ENCODE assay signal across 8 cellular contexts in the genomic region with DNA sequence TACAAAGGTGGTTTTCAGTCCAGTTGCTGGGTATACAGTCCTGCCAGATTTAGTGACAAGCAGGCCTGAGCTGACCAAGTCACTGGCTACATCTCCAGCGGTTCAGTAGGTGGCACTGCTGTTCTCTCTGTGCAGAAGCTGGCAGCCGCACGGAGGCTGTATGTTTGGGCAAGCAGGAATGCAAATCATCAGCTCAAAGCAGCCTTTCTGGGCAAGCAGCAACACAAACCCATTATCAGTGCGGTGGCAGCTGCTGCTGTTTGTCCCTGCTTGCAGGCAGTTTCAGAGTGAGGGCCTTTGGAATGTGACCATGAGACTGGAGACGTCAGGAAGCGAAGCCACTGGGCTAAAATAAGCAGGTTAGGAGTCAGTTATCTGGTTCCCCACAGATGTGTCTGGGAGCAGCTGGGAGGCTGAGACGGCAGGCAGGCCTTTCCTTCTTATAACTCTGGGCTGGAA.
DNase-seq lines count a peak whose midpoint lies in the region; ATAC-seq lines count a peak whose summit lies in the region.

No MANE protein-coding gene starts in this region.

- CTCF ChIA-PET in naive thymus-derived CD4-positive, alpha-beta T cell (lab: Charles Lee): interaction anchor here (0.6 to 7.1 kb wide), 29 partner anchors 11 to 403 kb away, joined by 3 to 151 read pairs (median 4); partner anchors contain the start of genes CITED2, REPS1 and TXLNB

- peak; percentile 70 for DNase-seq in DMS53 treated with DMSO at 0.1 percent for 48 hours (lab: John Stamatoyannopoulos, UW; ENCODE audit: unreplicated experiment)
- peak; percentile 93 for DNase-seq in OCI-M1 (lab: John Stamatoyannopoulos, UW)
- peak; percentile 61 for DNase-seq in activated T-cell treated with anti-CD3 and anti-CD28 coated beads for 24 hours (ENCODE audit: low read depth)
- DNase-seq in naive thymus-derived CD4-positive, alpha-beta T cell: peak; percentile 39 to 76 (median 60)
- peak; percentile 29 to 49 for DNase-seq in stimulated activated CD8-positive, alpha-beta memory T cell treated with anti-CD3 and anti-CD28 coated beads, Interleukin-7, amount 100 ng/mL, for 48 hours (ENCODE audit: extremely low read depth in 1 of 2, low read depth in 1 of 2)

- no peaks in the 10 kb centered on the region for H3K9me3 Mint-ChIP-seq in IgD-negative memory B cell
- peaks cover 0 to 6% (median 0%) of the 10 kb centered on the region in 11 donors for H3K9me3 Mint-ChIP-seq in naive thymus-derived CD4-positive, alpha-beta T cell

- peaks cover 5 to 10% of the 10 kb centered on the region in 2 donors for H3K4me1 ChIP-seq in naive thymus-derived CD4-positive, alpha-beta T cell (ENCODE audit: control insufficient read depth in 2 of 2, insufficient read depth in 2 of 2, low read length in 2 of 2)

- peak; percentile 100 for ATAC-seq in GM21717 (IDR thresholded peaks at IDR 0.05; ENCODE audit: unreplicated experiment)
- peak; percentile 97 for ATAC-seq in esophagus mucosa
- ATAC-seq in naive thymus-derived CD4-positive, alpha-beta T cell: peak; percentile 100

- peak overlapping the region in 2 of 3 donors; percentile 62 to 87 for H3K27ac Mint-ChIP-seq in IgD-negative memory B cell
- peak overlapping the region; percentile 49 to 92 (median 78) for H3K27ac Mint-ChIP-seq in naive thymus-derived CD4-positive, alpha-beta T cell

- intact Hi-C loops in naive thymus-derived CD4-positive, alpha-beta T cell (cut with micrococcal nuclease): loop anchor here (1.0 to 5.0 kb wide), 8 partner anchors 31 to 1703 kb away; partner anchors contain the start of gene TXLNB (in 2 of the 2)

- no peak overlapping the region for H3K27ac ChIP-seq in naive thymus-derived CD4-positive, alpha-beta T cell (ENCODE audit: low read depth, low read length)

- no peaks in the 10 kb centered on the region for H3K27me3 Mint-ChIP-seq in IgD-negative memory B cell
- no peaks in the 10 kb centered on the region for H3K27me3 Mint-ChIP-seq in naive thymus-derived CD4-positive, alpha-beta T cell

- H3K36me3 ChIP-seq in naive thymus-derived CD4-positive, alpha-beta T cell (ENCODE audit: control insufficient read depth in 2 of 3, insufficient read depth in 3 of 3, low read length in 3 of 3): no peaks in the 10 kb centered on the region

- peak overlapping the region in 2 of 4 donors; percentile 87 to 88 for H3K4me3 Mint-ChIP-seq in IgD-negative memory B cell
- H3K4me3 Mint-ChIP-seq in naive thymus-derived CD4-positive, alpha-beta T cell: peak overlapping the region in 8 of 10 donors; percentile 41 to 68 (median 58)

- H3K9me3 ChIP-seq in naive thymus-derived CD4-positive, alpha-beta T cell (ENCODE audit: control insufficient read depth in 2 of 3, low read length in 3 of 3): no peaks in the 10 kb centered on the region

- H3K36me3 Mint-ChIP-seq in IgD-negative memory B cell: peaks cover 2% of the 10 kb centered on the region
- H3K36me3 Mint-ChIP-seq in naive thymus-derived CD4-positive, alpha-beta T cell: peaks cover 0 to 5% (median 3%) of the 10 kb centered on the region in 5 donors

- POLR2A ChIA-PET in naive thymus-derived CD4-positive, alpha-beta T cell (lab: Charles Lee): interaction anchor here (0.6 to 5.6 kb wide), 14 partner anchors 30 to 155 kb away, joined by 3 to 42 read pairs (median 4); partner anchors contain the start of genes CITED2, HECA and TXLNB

- no peaks in the 10 kb centered on the region for H3K27me3 ChIP-seq in naive thymus-derived CD4-positive, alpha-beta T cell (ENCODE audit: control insufficient read depth in 2 of 2, insufficient read depth in 2 of 2, low read length in 2 of 2)

- no peak overlapping the region for H3K4me3 ChIP-seq in naive thymus-derived CD4-positive, alpha-beta T cell (ENCODE audit: low read length)

- peaks cover 4 to 8% (median 5%) of the 10 kb centered on the region in 3 donors for H3K4me1 Mint-ChIP-seq in IgD-negative memory B cell
- H3K4me1 Mint-ChIP-seq in naive thymus-derived CD4-positive, alpha-beta T cell: peaks cover 6 to 20% (median 12%) of the 10 kb centered on the region in 7 donors

Comparison
In these comparisons a context has a peak if more than half of its experiments do, and no peak if none do; other contexts are left out.
1. DNase-seq: peak in every context shown above with its lines; median percentile 93 in OCI-M1; 70 in DMS53 treated with DMSO at 0.1 percent for 48 hours; 61 in activated T-cell treated with anti-CD3 and anti-CD28 coated beads for 24 hours; 60 in naive thymus-derived CD4-positive, alpha-beta T cell; 39 in stimulated activated CD8-positive, alpha-beta memory T cell treated with anti-CD3 and anti-CD28 coated beads, Interleukin-7, amount 100 ng/mL, for 48 hours.